In the genomic region with DNA sequence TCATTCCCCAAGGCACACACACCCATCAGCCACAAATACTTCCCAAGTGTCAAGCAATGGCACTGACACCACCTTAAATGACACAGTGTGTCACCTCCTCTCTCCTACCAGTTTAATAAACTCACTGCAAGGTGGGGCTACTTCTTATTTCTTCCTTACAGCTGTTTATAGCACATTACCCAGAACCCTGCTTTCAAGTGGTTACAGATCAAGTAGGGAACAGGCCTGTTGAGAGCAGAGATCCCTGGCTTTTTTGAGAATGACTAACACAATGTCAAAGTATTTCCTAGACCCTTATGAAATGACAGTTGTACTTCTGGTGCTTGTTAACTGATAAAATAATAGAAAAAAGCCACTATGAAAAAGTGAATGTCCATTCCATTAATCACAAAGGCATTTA, we compare ENCODE assay signal across 15 cellular contexts. TPM values are rescaled to one million over a fixed set of nuclear protein-coding genes. Genes with fewer than 3 reads are reported as not detected.
DNase-seq lines count a peak whose midpoint lies in the region; ATAC-seq, FAIRE-seq and TF ChIP-seq lines count a peak whose summit lies in the region.
"Had no signal": no experiment of that assay in that cellular context is flagged by ENCODE, and none has a peak within 500 bp of the region (broad histone marks: within the 10 kb centered on the region; RNA-seq: fewer than 3 reads in every experiment).

No MANE protein-coding gene starts in this region.

- no peak for FAIRE-seq in H54 (lab: Jason Lieb, UNC)

- H3K4me1 ChIP-seq in adipocyte (ENCODE audit: control insufficient read depth, insufficient read depth, low read length): peaks cover 40% of the 10 kb centered on the region
- H3K4me1 ChIP-seq in left lung: peaks cover 29 to 85% of the 10 kb centered on the region in 2 donors

- ATAC-seq in left lung: peak; percentile 79

- H3K27ac Mint-ChIP-seq in activated naive CD4-positive, alpha-beta T cell treated with anti-CD3 and anti-CD28 coated beads for 36 hours: peak overlapping the region; percentile 66
- H3K27ac Mint-ChIP-seq in type B pancreatic cell: peak overlapping the region; percentile 35
- H3K27ac Mint-ChIP-seq: B cell had no signal

- H3K27me3 Mint-ChIP-seq in activated naive CD4-positive, alpha-beta T cell treated with anti-CD3 and anti-CD28 coated beads for 36 hours (ENCODE audit: low read depth): no peaks in the 10 kb centered on the region
- H3K27me3 Mint-ChIP-seq in type B pancreatic cell: no peaks in the 10 kb centered on the region
- H3K27me3 Mint-ChIP-seq: B cell, T-cell had no signal

- no peak overlapping the region for H3K4me3 Mint-ChIP-seq in activated naive CD4-positive, alpha-beta T cell treated with anti-CD3 and anti-CD28 coated beads for 36 hours
- H3K4me3 Mint-ChIP-seq in type B pancreatic cell: no peak overlapping the region
- H3K4me3 Mint-ChIP-seq: B cell, T-cell had no signal

- no peak for DNase-seq in activated naive CD4-positive, alpha-beta T cell treated with anti-CD3 and anti-CD28 coated beads for 36 hours
- DNase-seq in activated naive CD4-positive, alpha-beta T cell (lab: John Stamatoyannopoulos, UW): no peak
- DNase-seq in adipocyte (ENCODE audit: low read depth) (peak; percentile 46), left lung (no peak), type B pancreatic cell (ENCODE audit: extremely low spot score, unreplicated experiment) (no peak), H54 (ENCODE audit: insufficient read length, low spot score) (no peak), OCI-M1 (lab: John Stamatoyannopoulos, UW) (no peak), NCI-H2107 treated with DMSO at 0.1 percent for 48 hours (lab: John Stamatoyannopoulos, UW; ENCODE audit: unreplicated experiment) (no peak)
- DNase-seq: activated CD8-positive, alpha-beta memory T cell treated with anti-CD3 and anti-CD28 coated beads, Interleukin-2, amount 50 U/mL, for 4 hours; NCI-H1048; NCI-H69; stimulated activated CD4-positive, alpha-beta T cell treated with anti-CD3 and anti-CD28 coated beads, Interleukin-4, amount 100 ng/mL, for 1 hour; T-cell had no signal

- H3K4me3 ChIP-seq in adipocyte (ENCODE audit: low read length) (no peak overlapping the region), left lung (no peak overlapping the region)
- H3K4me3 ChIP-seq: tibial nerve had no signal

- H3K4me1 Mint-ChIP-seq in activated naive CD4-positive, alpha-beta T cell treated with anti-CD3 and anti-CD28 coated beads for 36 hours (ENCODE audit: low read depth): peaks cover 95% of the 10 kb centered on the region
- H3K4me1 Mint-ChIP-seq in type B pancreatic cell (ENCODE audit: unreplicated experiment): peaks cover 61% of the 10 kb centered on the region

- no peaks in the 10 kb centered on the region for H3K9me3 Mint-ChIP-seq in activated naive CD4-positive, alpha-beta T cell treated with anti-CD3 and anti-CD28 coated beads for 36 hours
- no peaks in the 10 kb centered on the region for H3K9me3 Mint-ChIP-seq in type B pancreatic cell
- H3K9me3 Mint-ChIP-seq: T-cell had no signal

- H3K36me3 ChIP-seq in adipocyte (ENCODE audit: control insufficient read depth, insufficient read depth, low read length, severe bottlenecking) (no peaks in the 10 kb centered on the region), left lung (no peaks in the 10 kb centered on the region)

- intact Hi-C loops in activated naive CD4-positive, alpha-beta T cell treated with anti-CD3 and anti-CD28 coated beads for 36 hours (cut with micrococcal nuclease): loop anchor here (1.0 kb wide), 1 partner anchor 10 kb away; no protein-coding TSS in a partner anchor
- intact Hi-C loops in left lung (cut with DNase I): no loop called here

- TF ChIP-seq POLR2A in H54 (IDR thresholded peaks at IDR 0.05; ENCODE audit: low read depth, low read length): no peak

- H3K9ac ChIP-seq in adipocyte (ENCODE audit: low read length): no peak overlapping the region

- no peaks in the 10 kb centered on the region for H3K9me3 ChIP-seq in adipocyte (ENCODE audit: control insufficient read depth, low read length)
- no peaks in the 10 kb centered on the region for H3K9me3 ChIP-seq in left lung
- H3K9me3 ChIP-seq: tibial nerve had no signal

- H3K27ac ChIP-seq in left lung: peak overlapping the region in 1 of 2 donors; percentile 4
- H3K27ac ChIP-seq: tibial nerve had no signal

- H3K27me3 ChIP-seq in adipocyte (replicated peaks; ENCODE audit: control insufficient read depth, insufficient read depth, low read length): no peaks in the 10 kb centered on the region
- H3K27me3 ChIP-seq in left lung: no peaks in the 10 kb centered on the region
- H3K27me3 ChIP-seq: tibial nerve had no signal

- peaks cover 8% of the 10 kb centered on the region for H3K36me3 Mint-ChIP-seq in activated naive CD4-positive, alpha-beta T cell treated with anti-CD3 and anti-CD28 coated beads for 36 hours (ENCODE audit: low read depth)
- H3K36me3 Mint-ChIP-seq in type B pancreatic cell: peaks cover 11% of the 10 kb centered on the region

- CTCF ChIA-PET in activated naive CD4-positive, alpha-beta T cell treated with anti-CD3 and anti-CD28 coated beads for 36 hours (lab: Charles Lee): interaction anchor here (0.6 to 1.1 kb wide), 2 partner anchors 48 to 169 kb away, joined by 4 read pairs; no protein-coding TSS in a partner anchor

- no peak for TF ChIP-seq CTCF in left lung (IDR thresholded peaks at IDR 0.05)
- TF ChIP-seq CTCF in type B pancreatic cell (conservative IDR thresholded peaks at IDR 0.05): no peak

RNA-seq across cellular contexts. Expression of a gene that starts 19.8 kb away (rescaled TPM):
- total RNA-seq in activated naive CD4-positive, alpha-beta T cell treated with anti-CD3 and anti-CD28 coated beads for 36 hours: 10 to 100 TPM; 34.8 to 37.5 TPM
- 10 to 100 TPM; 31.2 to 39.9 TPM for total RNA-seq in left lung
- total RNA-seq in type B pancreatic cell (ENCODE audit: low replicate concordance): 27.8 and 42.2 TPM in 2 replicates

RNA-seq across cellular contexts. Expression of a gene that starts 47.9 kb away (rescaled TPM):
- total RNA-seq in activated naive CD4-positive, alpha-beta T cell treated with anti-CD3 and anti-CD28 coated beads for 36 hours: not detected
- not detected for total RNA-seq in left lung
- total RNA-seq in type B pancreatic cell (ENCODE audit: low replicate concordance): not detected in 2 replicates
- total RNA-seq: B cell, T-cell had no signal
